ENCODE assay signal across 9 cellular contexts in genomic region chr3:170154569-170155143, GRCh38. TPM values are rescaled to one million over a fixed set of nuclear protein-coding genes. Genes with fewer than 3 reads are reported as not detected.
DNase-seq lines count a peak whose midpoint lies in the region; ATAC-seq, FAIRE-seq and TF ChIP-seq lines count a peak whose summit lies in the region.
"Had no signal": no experiment of that assay in that cellular context is flagged by ENCODE, and none has a peak within 500 bp of the region (broad histone marks: within the 10 kb centered on the region; RNA-seq: fewer than 3 reads in every experiment).

No MANE protein-coding gene starts in this region.

- TF ChIP-seq CTCF in HepG2 (CRISPR knock-in tag; IDR thresholded peaks at IDR 0.05) (no peak), BE2C (IDR thresholded peaks at IDR 0.05; ENCODE audit: low read depth, low read length) (no peak), vagina (IDR thresholded peaks at IDR 0.05) (no peak)

- H3K4me3 ChIP-seq in HepG2 (replicated peaks in 1 of 3; ENCODE audit: insufficient read depth in 1 of 3, low read depth in 2 of 3, low read length in 3 of 3) (no peak overlapping the region), BE2C (ENCODE audit: low read depth, low read length) (no peak overlapping the region; the same call in 1 of the 2 replicates), vagina (no peak overlapping the region)
- H3K4me3 ChIP-seq: SJSA1 had no signal

- H3K9ac ChIP-seq in HepG2 (ENCODE audit: insufficient read depth, low read depth, low read length), result no peak overlapping the region

- H4K20me1 ChIP-seq in HepG2 (ENCODE audit: insufficient read depth, low read length), result peaks cover 13% of the 10 kb centered on the region

- DNase-seq in NOMO-1 treated with dmso at 0.1 percent for 144 hours (lab: John Stamatoyannopoulos, UW; ENCODE audit: unreplicated experiment) (peak; percentile 64), HepG2 (ENCODE audit: low spot score) (no peak), BE2C (no peak), vagina (ENCODE audit: extremely low spot score in 2 of 2) (no peak), NCI-H748 treated with DMSO at 0.1 percent for 48 hours (lab: John Stamatoyannopoulos, UW) (no peak)
- no peak for DNase-seq in stimulated activated CD8-positive, alpha-beta memory T cell treated with anti-CD3 and anti-CD28 coated beads, Interleukin-4, amount 100 ng/mL, for 48 hours

- CTCF ChIA-PET in HepG2 (lab: Yijun Ruan, JAX; ENCODE audit: low intra/inter-chr PET ratio, low total read pairs), result no interaction called here

- H3K4me2 ChIP-seq in HepG2 (ENCODE audit: low read depth, low read length), result no peak overlapping the region

- peak; percentile 82 for ATAC-seq in GM18873 (IDR thresholded peaks at IDR 0.05; ENCODE audit: low FRiP score, unreplicated experiment)
- ATAC-seq in HG02678 (IDR thresholded peaks at IDR 0.05; ENCODE audit: unreplicated experiment), result peak; percentile 92
- ATAC-seq in HepG2, result no peak; the same call in 2 of the 3 replicates

- H3K4me1 ChIP-seq in HepG2 (ENCODE audit: insufficient read depth, low read length) (peaks cover 22% of the 10 kb centered on the region), BE2C (no peaks in the 10 kb centered on the region), vagina (peaks cover 21% of the 10 kb centered on the region)
- H3K4me1 ChIP-seq: SJSA1 had no signal

- POLR2A ChIA-PET in HepG2 (lab: Yijun Ruan, JAX), result no interaction called here

- TF ChIP-seq EP300 in HepG2 (IDR thresholded peaks at IDR 0.05; ENCODE audit: low read depth in 2 of 2, low read length in 2 of 2), result no peak
- TF ChIP-seq EP300 in HepG2 (CRISPR knock-in tag; IDR thresholded peaks at IDR 0.05; ENCODE audit: borderline replicate concordance), result no peak

- BruUV-seq in HepG2 (replicated peaks; lab: Mats Ljungman, UMichigan), result no TSS peak

- WGBS in HepG2 (ENCODE audit: low lambda C conversion rate), result 98% methylated on average over 3 of the region's 3 CpGs

- H3K36me3 ChIP-seq in HepG2 (replicated peaks in 1 of 2; ENCODE audit: control insufficient read depth in 1 of 2, insufficient read depth in 2 of 2, low read length in 2 of 2) (peaks cover 1 to 13% of the 10 kb centered on the region in 2 experiments; a peak in 3 of 5 replicates), BE2C (peaks cover 3% of the 10 kb centered on the region; the same call in 1 of the 2 replicates), vagina (peaks cover 0 to 5% of the 10 kb centered on the region in 2 donors)

- H3K79me2 ChIP-seq in HepG2 (ENCODE audit: insufficient read depth, low read length), result peaks cover 60% of the 10 kb centered on the region

- intact Hi-C loops in HepG2 (cut with micrococcal nuclease; ENCODE audit: unreplicated experiment) (no loop called here), vagina (cut with DNase I) (no loop called here)

- H2AFZ ChIP-seq in HepG2 (ENCODE audit: low read length), result no peak overlapping the region

- FAIRE-seq in HepG2 (lab: Jason Lieb, UNC), result no peak

- in situ Hi-C loops in HepG2 (cut with HindIII; ENCODE audit: extremely low pct_ligation_motif_present, low pct_unique_long_range_greater_than_20kb), result no loop called here

- TF ChIP-seq RAD21 in HepG2 (CRISPR knock-in tag; IDR thresholded peaks at IDR 0.05), result no peak

- H3K9me3 ChIP-seq in HepG2 (ENCODE audit: low read length), result no peaks in the 10 kb centered on the region
- no peaks in the 10 kb centered on the region for H3K9me3 ChIP-seq in BE2C
- no peaks in the 10 kb centered on the region for H3K9me3 ChIP-seq in vagina
- H3K9me3 ChIP-seq: SJSA1 had no signal

- TF ChIP-seq POLR2A in HepG2 (IDR thresholded peaks at IDR 0.05; ENCODE audit: insufficient read depth in 1 of 2, low read depth in 2 of 2, low read length in 2 of 2) (no peak), vagina (IDR thresholded peaks at IDR 0.05) (no peak)

- no peaks in the 10 kb centered on the region for H3K27me3 ChIP-seq in HepG2 (ENCODE audit: control insufficient read depth in 1 of 2, insufficient read depth in 2 of 2, low read length in 2 of 2)
- no peaks in the 10 kb centered on the region for H3K27me3 ChIP-seq in BE2C
- no peaks in the 10 kb centered on the region for H3K27me3 ChIP-seq in vagina
- H3K27me3 ChIP-seq: SJSA1 had no signal

- H3K27ac ChIP-seq in HepG2 (ENCODE audit: extremely low read length, insufficient read depth, low read length) (peak overlapping the region; percentile 31), vagina (no peak overlapping the region)
- H3K27ac ChIP-seq: SJSA1 had no signal

TF ChIP-seq in HepG2, 621 proteins besides CTCF, POLR2A, EP300 and RAD21 (continues in another document):
- TF ChIP-seq ZNF883 (CRISPR knock-in tag; IDR thresholded peaks at IDR 0.05; ENCODE audit: not compliant biosample characterization) (no peak), ZNF274 (CRISPR knock-in tag; IDR thresholded peaks at IDR 0.05) (no peak), ZNF558 (CRISPR knock-in tag; IDR thresholded peaks at IDR 0.05; ENCODE audit: borderline replicate concordance) (no peak), ZMYM2 (CRISPR knock-in tag; IDR thresholded peaks at IDR 0.05) (no peak), HMG20A (CRISPR knock-in tag; IDR thresholded peaks at IDR 0.05; ENCODE audit: borderline replicate concordance) (no peak), ATF4 (CRISPR knock-in tag; IDR thresholded peaks at IDR 0.05) (no peak), ATF3 (CRISPR knock-in tag; IDR thresholded peaks at IDR 0.05) (no peak), TRIM24 (CRISPR knock-in tag; IDR thresholded peaks at IDR 0.05) (no peak)
- TF ChIP-seq, protein P1, sequence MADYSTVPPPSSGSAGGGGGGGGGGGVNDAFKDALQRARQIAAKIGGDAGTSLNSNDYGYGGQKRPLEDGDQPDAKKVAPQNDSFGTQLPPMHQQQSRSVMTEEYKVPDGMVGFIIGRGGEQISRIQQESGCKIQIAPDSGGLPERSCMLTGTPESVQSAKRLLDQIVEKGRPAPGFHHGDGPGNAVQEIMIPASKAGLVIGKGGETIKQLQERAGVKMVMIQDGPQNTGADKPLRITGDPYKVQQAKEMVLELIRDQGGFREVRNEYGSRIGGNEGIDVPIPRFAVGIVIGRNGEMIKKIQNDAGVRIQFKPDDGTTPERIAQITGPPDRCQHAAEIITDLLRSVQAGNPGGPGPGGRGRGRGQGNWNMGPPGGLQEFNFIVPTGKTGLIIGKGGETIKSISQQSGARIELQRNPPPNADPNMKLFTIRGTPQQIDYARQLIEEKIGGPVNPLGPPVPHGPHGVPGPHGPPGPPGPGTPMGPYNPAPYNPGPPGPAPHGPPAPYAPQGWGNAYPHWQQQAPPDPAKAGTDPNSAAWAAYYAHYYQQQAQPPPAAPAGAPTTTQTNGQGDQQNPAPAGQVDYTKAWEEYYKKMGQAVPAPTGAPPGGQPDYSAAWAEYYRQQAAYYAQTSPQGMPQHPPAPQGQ (CRISPR knock-in tag; IDR thresholded peaks at IDR 0.05; ENCODE audit: borderline replicate concordance), result no peak
- TF ChIP-seq, protein P2, sequence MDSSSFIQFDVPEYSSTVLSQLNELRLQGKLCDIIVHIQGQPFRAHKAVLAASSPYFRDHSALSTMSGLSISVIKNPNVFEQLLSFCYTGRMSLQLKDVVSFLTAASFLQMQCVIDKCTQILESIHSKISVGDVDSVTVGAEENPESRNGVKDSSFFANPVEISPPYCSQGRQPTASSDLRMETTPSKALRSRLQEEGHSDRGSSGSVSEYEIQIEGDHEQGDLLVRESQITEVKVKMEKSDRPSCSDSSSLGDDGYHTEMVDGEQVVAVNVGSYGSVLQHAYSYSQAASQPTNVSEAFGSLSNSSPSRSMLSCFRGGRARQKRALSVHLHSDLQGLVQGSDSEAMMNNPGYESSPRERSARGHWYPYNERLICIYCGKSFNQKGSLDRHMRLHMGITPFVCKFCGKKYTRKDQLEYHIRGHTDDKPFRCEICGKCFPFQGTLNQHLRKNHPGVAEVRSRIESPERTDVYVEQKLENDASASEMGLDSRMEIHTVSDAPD (CRISPR knock-in tag; IDR thresholded peaks at IDR 0.05), result no peak

RNA-seq across cellular contexts. Expression of gene PHC3, which starts 26.9 kb away (rescaled TPM):
- total RNA-seq in HepG2 (2016; rRNA removed; fragmentation: Illumina TruSeq; extraction: Trizol) (16.5 and 24.1 TPM in 2 replicates), vagina (46.9 TPM)
- 83.1 and 87.8 TPM in 2 replicates for total RNA-seq in HepG2 (2016; cell fraction: cytosol; rRNA removed; fragmentation: Illumina TruSeq; extraction: Trizol; ENCODE audit: low read depth)
- 15.1 and 19.9 TPM in 2 replicates for total RNA-seq in HepG2 (2016; cell fraction: insoluble cytoplasmic fraction; rRNA removed; fragmentation: Illumina TruSeq; extraction: Trizol)
- total RNA-seq in HepG2 (2016; cell fraction: membrane; rRNA removed; fragmentation: Illumina TruSeq; extraction: Trizol), result 17.9 and 22.5 TPM in 2 replicates
- 45.6 and 47.3 TPM in 2 replicates for total RNA-seq in HepG2 (2016; cell fraction: nucleus; rRNA removed; fragmentation: Illumina TruSeq; extraction: Trizol)
- 42.9 and 49.0 TPM in 2 replicates for polyA plus RNA-seq in HepG2 (2011; rRNA removed)
- polyA plus RNA-seq in HepG2 (2011; cell fraction: cytosol; rRNA removed), result 18.5 and 21.7 TPM in 2 replicates
- polyA plus RNA-seq in HepG2 (2011; cell fraction: nucleus; rRNA removed), result 64.0 and 65.6 TPM in 2 replicates
- polyA plus RNA-seq in HepG2 (2012), result 12.8 and 14.1 TPM in 2 replicates
- 0.53 and 0.69 TPM in 2 replicates for polyA plus RNA-seq in HepG2 (2016; cell fraction: cytosol; fragmentation: Illumina TruSeq; extraction: Trizol; ENCODE audit: low read depth)
- polyA plus RNA-seq in HepG2 (2016; cell fraction: insoluble cytoplasmic fraction; fragmentation: Illumina TruSeq; extraction: Trizol; ENCODE audit: low read depth), result 6.1 and 6.6 TPM in 2 replicates
- polyA plus RNA-seq in HepG2 (2016; cell fraction: membrane; fragmentation: Illumina TruSeq; extraction: Trizol; ENCODE audit: low read depth), result 0.78 TPM in 2 replicates
- 21.1 and 24.6 TPM in 2 replicates for polyA plus RNA-seq in HepG2 (2016; cell fraction: nucleus; fragmentation: Illumina TruSeq; extraction: Trizol; ENCODE audit: insufficient read depth, low read depth)
- 193 and 376 TPM in 2 replicates for polyA minus RNA-seq in HepG2 (2011; rRNA and poly(A)+ RNA removed; ENCODE audit: low replicate concordance)
- polyA minus RNA-seq in HepG2 (2011; cell fraction: cytosol; rRNA and poly(A)+ RNA removed), result 15.6 and 17.5 TPM in 2 replicates
- polyA minus RNA-seq in HepG2 (2011; cell fraction: nucleus; rRNA and poly(A)+ RNA removed), result 86.4 and 113 TPM in 2 replicates
- polyA plus RNA-seq in BE2C (2012; ENCODE audit: insufficient read depth, insufficient read length, low read depth), result 4.3 TPM
